Comparison of ENCODE assay signal across 17 cellular contexts in genomic region chr11:19725379-19726079, GRCh38. TPM values are rescaled to one million over a fixed set of nuclear protein-coding genes. Genes with fewer than 3 reads are reported as not detected.
DNase-seq lines count a peak whose midpoint lies in the region; FAIRE-seq and TF ChIP-seq lines count a peak whose summit lies in the region.
"Had no signal": no experiment of that assay in that cellular context is flagged by ENCODE, and none has a peak within 500 bp of the region (broad histone marks: within the 10 kb centered on the region; RNA-seq: fewer than 3 reads in every experiment).

No MANE protein-coding gene starts in this region.

- H3K9ac ChIP-seq in mammary epithelial cell (ENCODE audit: insufficient read depth, low read length), result no peak overlapping the region
- H3K9ac ChIP-seq in smooth muscle cell (ENCODE audit: low read depth), result no peak overlapping the region

- intact Hi-C loops in mammary epithelial cell (cut with micrococcal nuclease), result no loop called here
- intact Hi-C loops in posterior cingulate gyrus (cut with DNase I), result no loop called here

- H3K4me1 ChIP-seq in mammary epithelial cell (ENCODE audit: insufficient read depth, low read length), result peaks cover 29% of the 10 kb centered on the region
- H3K4me1 ChIP-seq in smooth muscle cell (ENCODE audit: low read depth), result no peaks in the 10 kb centered on the region

- dilution Hi-C loops in mammary epithelial cell (cut with HindIII; ENCODE audit: low sequenced_read_pairs), result loop anchor here (10.0 to 25.0 kb wide), 2 partner anchors 163 to 481 kb away; partner anchors contain the start of gene E2F8

- no peaks in the 10 kb centered on the region for H3F3A ChIP-seq in smooth muscle cell (ENCODE audit: low read depth)

- H3K79me2 ChIP-seq in mammary epithelial cell (ENCODE audit: insufficient read depth, low read length), result peaks cover 4% of the 10 kb centered on the region
- H3K79me2 ChIP-seq in smooth muscle cell (ENCODE audit: low read depth), result no peaks in the 10 kb centered on the region

- in situ Hi-C loops in mammary epithelial cell (cut with MboI; ENCODE audit: low sequenced_read_pairs in 2 of 2), result loop anchor here (25.0 kb wide), 2 partner anchors 388 to 663 kb away; partner anchors contain the start of gene MRGPRX2 (in 1 of the 2)

- FAIRE-seq in GM12891 (lab: Jason Lieb, UNC) (no peak), RCC 7860 (lab: Jason Lieb, UNC) (no peak)
- FAIRE-seq: GM18507, K562 had no signal

- H3K27ac ChIP-seq in mammary epithelial cell (ENCODE audit: insufficient read depth, low read depth, low read length) (no peak overlapping the region), smooth muscle cell (ENCODE audit: low read depth) (peak overlapping the region; percentile 9)
- H3K27ac ChIP-seq: gastrocnemius medialis, SK-N-MC had no signal

- no peak overlapping the region for H3K4me3 ChIP-seq in mammary epithelial cell (replicated peaks in 1 of 3; ENCODE audit: insufficient read depth in 1 of 3, low read depth in 2 of 3, low read length in 3 of 3)
- no peak overlapping the region for H3K4me3 ChIP-seq in smooth muscle cell
- H3K4me3 ChIP-seq: gastrocnemius medialis, K562, SK-N-MC had no signal

- no peak for TF ChIP-seq POLR2A in GM12891 (IDR thresholded peaks at IDR 0.05; ENCODE audit: low read depth, low read length)

- H3K9me3 ChIP-seq in mammary epithelial cell (replicated peaks; ENCODE audit: insufficient read depth, low read length) (no peaks in the 10 kb centered on the region), smooth muscle cell (replicated peaks; ENCODE audit: low read depth) (no peaks in the 10 kb centered on the region)
- H3K9me3 ChIP-seq: gastrocnemius medialis had no signal

- H3K27me3 ChIP-seq in mammary epithelial cell (ENCODE audit: insufficient read depth, low read length) (no peaks in the 10 kb centered on the region), smooth muscle cell (ENCODE audit: low read depth) (no peaks in the 10 kb centered on the region)
- H3K27me3 ChIP-seq: gastrocnemius medialis had no signal

- H4K20me1 ChIP-seq in mammary epithelial cell (ENCODE audit: insufficient read depth, low read length), result no peaks in the 10 kb centered on the region
- no peaks in the 10 kb centered on the region for H4K20me1 ChIP-seq in smooth muscle cell (ENCODE audit: low read depth)

- TF ChIP-seq CTCF in mammary epithelial cell (conservative IDR thresholded peaks at IDR 0.05 in 1 of 2, IDR thresholded peaks at IDR 0.05 in 1 of 2; ENCODE audit: extremely low read depth in 1 of 2, insufficient read depth in 1 of 2, low read depth in 1 of 2, low read length in 2 of 2) (no peak), smooth muscle cell (IDR thresholded peaks at IDR 0.05; ENCODE audit: borderline replicate concordance, insufficient read depth, poor library complexity, severe bottlenecking) (no peak)

- 54% methylated on average over 12 of the region's 12 CpGs for whole genome bisulfite sequencing in mammary epithelial cell (ENCODE audit: low coverage, missing lambda C conversion rate)
- WGBS in smooth muscle cell (ENCODE audit: low lambda C conversion rate), result 76% methylated on average over 12 of the region's 12 CpGs

- peak overlapping the region; percentile 8 for H3K4me2 ChIP-seq in mammary epithelial cell (ENCODE audit: insufficient read depth, low read depth, low read length)
- no peak overlapping the region for H3K4me2 ChIP-seq in smooth muscle cell

- CTCF ChIA-PET in mammary epithelial cell (lab: Charles Lee; ENCODE audit: low non-redundant PET), result no interaction called here

- peak; percentile 32 for DNase-seq in ELF-1 (ENCODE audit: low read depth, low spot score)
- DNase-seq in mammary epithelial cell, result no peak
- DNase-seq in kidney tubule cell (ENCODE audit: low spot score), result peak; percentile 81
- DNase-seq in smooth muscle cell (lab: John Stamatoyannopoulos, UW; ENCODE audit: unreplicated experiment), result no peak
- no peak for DNase-seq in posterior cingulate gyrus
- no peak for DNase-seq in GM12891 (ENCODE audit: insufficient read length, low spot score)
- DNase-seq in RCC 7860 (ENCODE audit: low spot score), result no peak
- no peak for DNase-seq in GM19240 (ENCODE audit: insufficient read length, low spot score)
- DNase-seq: activated CD4-positive, alpha-beta T cell treated with anti-CD3 and anti-CD28 coated beads, Interleukin-2, amount 50 U/mL, for 4 hours; amygdala; effector CD8-positive, alpha-beta T cell; gastrocnemius medialis; immature natural killer cell; NCI-H1417 had no signal

- BruUV-seq in mammary epithelial cell (replicated peaks; lab: Mats Ljungman, UMichigan), result no TSS peak

- H3K36me3 ChIP-seq in mammary epithelial cell (ENCODE audit: insufficient read depth, low read length), result peaks cover 2% of the 10 kb centered on the region
- no peaks in the 10 kb centered on the region for H3K36me3 ChIP-seq in smooth muscle cell (ENCODE audit: low read depth)
- H3K36me3 ChIP-seq: gastrocnemius medialis had no signal

- H2AFZ ChIP-seq in mammary epithelial cell (ENCODE audit: low read depth, low read length) (no peak overlapping the region), smooth muscle cell (ENCODE audit: low read depth) (no peak overlapping the region)

TF ChIP-seq in GM12891, 5 proteins besides CTCF, POLR2A, EP300 and RAD21:
- TF ChIP-seq POLR2AphosphoS5 (IDR thresholded peaks at IDR 0.05; ENCODE audit: low read depth, low read length) (no peak), PAX5 (IDR thresholded peaks at IDR 0.05; ENCODE audit: insufficient read depth, low read length, severe bottlenecking) (no peak), SPI1 (IDR thresholded peaks at IDR 0.05; ENCODE audit: low read depth, low read length) (no peak), POU2F2 (IDR thresholded peaks at IDR 0.05; ENCODE audit: low read depth, low read length) (no peak)
TF ChIP-seq in GM12891: peak in this region for 0.

RNA-seq across cellular contexts. Expression of gene NAV2, which starts 12.9 kb away (rescaled TPM):
- total RNA-seq in mammary epithelial cell (10 to 100 TPM; 38.4 to 46.2 TPM), smooth muscle cell (44.2 and 67.5 TPM in 2 replicates)
- polyA plus RNA-seq in mammary epithelial cell (11.0 TPM), smooth muscle cell (14.1 and 33.2 TPM in 2 replicates)
- polyA minus RNA-seq in mammary epithelial cell, result 44.8 TPM
- 0.72 TPM for polyA plus RNA-seq in GM12891 (2012; ENCODE audit: low read depth, missing spikeins)

Comparison
In these comparisons a context has a peak if more than half of its experiments do, and no peak if none do; other contexts are left out.
1. DNase-seq: peak in ELF-1 (single experiment) and kidney tubule cell (single experiment); none in mammary epithelial cell (single experiment), smooth muscle cell (single experiment), posterior cingulate gyrus (0 of 10), GM12891 (single experiment), RCC 7860 (single experiment) and GM19240 (single experiment).